1 cellular context compared by ENCODE assay signal in the genomic region with DNA sequence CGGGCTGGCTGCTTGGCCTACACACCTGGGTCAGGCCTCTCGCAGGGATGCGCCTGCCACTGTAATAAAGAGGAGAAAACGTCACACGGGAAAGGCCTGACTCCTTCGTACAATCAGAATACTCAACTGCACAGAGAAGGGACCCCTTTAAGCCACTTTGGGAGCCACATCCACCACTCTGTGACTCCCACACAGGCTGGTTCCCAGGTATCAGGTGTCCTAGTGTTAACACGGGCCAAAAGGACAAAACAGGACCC.
TF ChIP-seq lines count a peak whose summit lies in the region.

No MANE protein-coding gene starts in this region.

TF ChIP-seq in GM23338, 12 proteins besides CTCF, POLR2A, EP300 and RAD21 (continued from another document):
- TF ChIP-seq, protein P1, sequence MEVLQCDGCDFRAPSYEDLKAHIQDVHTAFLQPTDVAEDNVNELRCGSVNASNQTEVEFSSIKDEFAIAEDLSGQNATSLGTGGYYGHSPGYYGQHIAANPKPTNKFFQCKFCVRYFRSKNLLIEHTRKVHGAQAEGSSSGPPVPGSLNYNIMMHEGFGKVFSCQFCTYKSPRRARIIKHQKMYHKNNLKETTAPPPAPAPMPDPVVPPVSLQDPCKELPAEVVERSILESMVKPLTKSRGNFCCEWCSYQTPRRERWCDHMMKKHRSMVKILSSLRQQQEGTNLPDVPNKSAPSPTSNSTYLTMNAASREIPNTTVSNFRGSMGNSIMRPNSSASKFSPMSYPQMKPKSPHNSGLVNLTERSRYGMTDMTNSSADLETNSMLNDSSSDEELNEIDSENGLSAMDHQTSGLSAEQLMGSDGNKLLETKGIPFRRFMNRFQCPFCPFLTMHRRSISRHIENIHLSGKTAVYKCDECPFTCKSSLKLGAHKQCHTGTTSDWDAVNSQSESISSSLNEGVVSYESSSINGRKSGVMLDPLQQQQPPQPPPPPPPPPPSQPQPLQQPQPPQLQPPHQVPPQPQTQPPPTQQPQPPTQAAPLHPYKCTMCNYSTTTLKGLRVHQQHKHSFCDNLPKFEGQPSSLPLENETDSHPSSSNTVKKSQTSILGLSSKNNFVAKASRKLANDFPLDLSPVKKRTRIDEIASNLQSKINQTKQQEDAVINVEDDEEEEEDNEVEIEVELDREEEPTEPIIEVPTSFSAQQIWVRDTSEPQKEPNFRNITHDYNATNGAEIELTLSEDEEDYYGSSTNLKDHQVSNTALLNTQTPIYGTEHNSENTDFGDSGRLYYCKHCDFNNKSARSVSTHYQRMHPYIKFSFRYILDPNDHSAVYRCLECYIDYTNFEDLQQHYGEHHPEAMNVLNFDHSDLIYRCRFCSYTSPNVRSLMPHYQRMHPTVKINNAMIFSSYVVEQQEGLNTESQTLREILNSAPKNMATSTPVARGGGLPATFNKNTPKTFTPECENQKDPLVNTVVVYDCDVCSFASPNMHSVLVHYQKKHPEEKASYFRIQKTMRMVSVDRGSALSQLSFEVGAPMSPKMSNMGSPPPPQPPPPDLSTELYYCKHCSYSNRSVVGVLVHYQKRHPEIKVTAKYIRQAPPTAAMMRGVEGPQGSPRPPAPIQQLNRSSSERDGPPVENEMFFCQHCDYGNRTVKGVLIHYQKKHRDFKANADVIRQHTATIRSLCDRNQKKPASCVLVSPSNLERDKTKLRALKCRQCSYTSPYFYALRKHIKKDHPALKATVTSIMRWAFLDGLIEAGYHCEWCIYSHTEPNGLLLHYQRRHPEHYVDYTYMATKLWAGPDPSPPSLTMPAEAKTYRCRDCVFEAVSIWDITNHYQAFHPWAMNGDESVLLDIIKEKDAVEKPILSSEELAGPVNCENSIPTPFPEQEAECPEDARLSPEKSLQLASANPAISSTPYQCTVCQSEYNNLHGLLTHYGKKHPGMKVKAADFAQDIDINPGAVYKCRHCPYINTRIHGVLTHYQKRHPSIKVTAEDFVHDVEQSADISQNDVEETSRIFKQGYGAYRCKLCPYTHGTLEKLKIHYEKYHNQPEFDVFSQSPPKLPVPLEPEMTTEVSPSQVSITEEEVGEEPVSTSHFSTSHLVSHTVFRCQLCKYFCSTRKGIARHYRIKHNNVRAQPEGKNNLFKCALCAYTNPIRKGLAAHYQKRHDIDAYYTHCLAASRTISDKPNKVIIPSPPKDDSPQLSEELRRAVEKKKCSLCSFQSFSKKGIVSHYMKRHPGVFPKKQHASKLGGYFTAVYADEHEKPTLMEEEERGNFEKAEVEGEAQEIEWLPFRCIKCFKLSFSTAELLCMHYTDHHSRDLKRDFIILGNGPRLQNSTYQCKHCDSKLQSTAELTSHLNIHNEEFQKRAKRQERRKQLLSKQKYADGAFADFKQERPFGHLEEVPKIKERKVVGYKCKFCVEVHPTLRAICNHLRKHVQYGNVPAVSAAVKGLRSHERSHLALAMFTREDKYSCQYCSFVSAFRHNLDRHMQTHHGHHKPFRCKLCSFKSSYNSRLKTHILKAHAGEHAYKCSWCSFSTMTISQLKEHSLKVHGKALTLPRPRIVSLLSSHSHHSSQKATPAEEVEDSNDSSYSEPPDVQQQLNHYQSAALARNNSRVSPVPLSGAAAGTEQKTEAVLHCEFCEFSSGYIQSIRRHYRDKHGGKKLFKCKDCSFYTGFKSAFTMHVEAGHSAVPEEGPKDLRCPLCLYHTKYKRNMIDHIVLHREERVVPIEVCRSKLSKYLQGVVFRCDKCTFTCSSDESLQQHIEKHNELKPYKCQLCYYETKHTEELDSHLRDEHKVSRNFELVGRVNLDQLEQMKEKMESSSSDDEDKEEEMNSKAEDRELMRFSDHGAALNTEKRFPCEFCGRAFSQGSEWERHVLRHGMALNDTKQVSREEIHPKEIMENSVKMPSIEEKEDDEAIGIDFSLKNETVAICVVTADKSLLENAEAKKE (CRISPR knock-in tag; IDR thresholded peaks at IDR 0.05), result no peak
- TF ChIP-seq ZNF114 (CRISPR knock-in tag; IDR thresholded peaks at IDR 0.05) (no peak), ZNF331 (CRISPR knock-in tag; IDR thresholded peaks at IDR 0.05; ENCODE audit: low read depth) (no peak), POLR2AphosphoS5 (IDR thresholded peaks at IDR 0.05; ENCODE audit: low read depth) (no peak), EZH2phosphoT487 (IDR thresholded peaks at IDR 0.05; ENCODE audit: unreplicated experiment) (no peak), EZH2 (IDR thresholded peaks at IDR 0.05; ENCODE audit: low read depth, unreplicated experiment) (no peak), STAT1 (IDR thresholded peaks at IDR 0.05; ENCODE audit: unreplicated experiment) (no peak), CREB1 (CRISPR knock-in tag; IDR thresholded peaks at IDR 0.05; ENCODE audit: low read depth) (no peak)
